In the genomic region with DNA sequence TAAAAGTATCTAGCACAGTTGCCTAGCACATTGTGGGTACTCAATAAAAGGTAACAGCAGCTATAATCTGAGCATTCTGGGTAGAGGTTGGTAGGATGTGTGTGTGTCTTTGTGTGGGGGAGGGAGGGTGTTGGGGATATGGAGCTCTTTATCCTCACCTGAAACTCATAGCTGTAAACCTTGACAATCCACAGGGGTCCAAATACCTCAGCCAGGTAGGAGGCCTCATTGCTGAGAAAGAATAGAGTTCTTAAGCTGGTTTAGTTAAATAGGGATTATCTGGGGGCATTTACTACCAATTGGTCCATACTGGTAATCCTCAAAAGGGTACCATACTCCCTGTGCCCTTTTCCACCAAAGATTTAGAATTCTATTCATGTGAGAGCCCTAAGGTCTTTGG, we compare ENCODE assay signal across 22 cellular contexts. TPM values are rescaled to one million over a fixed set of nuclear protein-coding genes. Genes with fewer than 3 reads are reported as not detected.
DNase-seq lines count a peak whose midpoint lies in the region; ATAC-seq, FAIRE-seq and TF ChIP-seq lines count a peak whose summit lies in the region.
"Had no signal": no experiment of that assay in that cellular context is flagged by ENCODE, and none has a peak within 500 bp of the region (broad histone marks: within the 10 kb centered on the region; RNA-seq: fewer than 3 reads in every experiment).

No MANE protein-coding gene starts in this region.

- H3K27me3 ChIP-seq in HUES64 (ENCODE audit: insufficient read depth, low read length), result no peaks in the 10 kb centered on the region
- no peaks in the 10 kb centered on the region for H3K27me3 ChIP-seq in K562 (ENCODE audit: control insufficient read depth in 2 of 2, insufficient read depth in 2 of 2, low read length in 2 of 2)
- H3K27me3 ChIP-seq: BLaER1 treated with 17β-estradiol and CSF1 and Interleukin-3, amounts not matched to agents 10 nM and 100 nM; SJCRH30; tibial nerve had no signal

- ATAC-seq in K562, result no peak
- no peak for ATAC-seq in GM19463 (IDR thresholded peaks at IDR 0.05; ENCODE audit: unreplicated experiment)
- ATAC-seq: stimulated activated memory B cell treated with anti-CD40 and anti-IgM and Interleukin-4, amounts not matched to agents 10 μg/mL and 1 μg/mL and 100 μg/mL, for 72 hours had no signal

- peaks cover 42% of the 10 kb centered on the region for H3K79me2 ChIP-seq in K562 (ENCODE audit: control insufficient read depth, insufficient read depth, low read length)

- no peaks in the 10 kb centered on the region for H3K9me3 ChIP-seq in HUES64 (ENCODE audit: insufficient read depth, low read depth, low read length)
- H3K9me3 ChIP-seq in K562 (replicated peaks; ENCODE audit: control insufficient read depth, insufficient read depth, low read depth, low read length), result no peaks in the 10 kb centered on the region
- H3K9me3 ChIP-seq: SJCRH30, tibial nerve had no signal

- no peak overlapping the region for H2AFZ ChIP-seq in K562 (ENCODE audit: low read depth, low read length)

- TF ChIP-seq POLR2A in K562 (conservative IDR thresholded peaks at IDR 0.05), result no peak

- intact Hi-C loops in K562 (cut with micrococcal nuclease), result no loop called here

- H3K36me3 ChIP-seq in HUES64 (ENCODE audit: insufficient read depth, low read length) (peaks cover 59% of the 10 kb centered on the region), K562 (ENCODE audit: control insufficient read depth, insufficient read depth, low read length) (peaks cover 66% of the 10 kb centered on the region)

- no peaks in the 10 kb centered on the region for H3K9me3 Mint-ChIP-seq in neural crest cell
- H3K9me3 Mint-ChIP-seq: stimulated activated memory B cell treated with anti-CD40 and anti-IgM and Interleukin-4, amounts not matched to agents 10 μg/mL and 1 μg/mL and 100 μg/mL, for 72 hours had no signal

- H3K9ac ChIP-seq in HUES64 (ENCODE audit: low read depth, low read length) (no peak overlapping the region), K562 (ENCODE audit: insufficient read depth in 1 of 2, low read depth in 2 of 2, low read length in 2 of 2) (no peak overlapping the region)

- FAIRE-seq in K562 (lab: Jason Lieb, UNC), result no peak
- FAIRE-seq: frontal cortex, GM19239 had no signal

- in situ Hi-C loops in K562 (cut with MboI), result no loop called here

- H3K9me1 ChIP-seq in K562 (ENCODE audit: control insufficient read depth, insufficient read depth, low read length), result peaks cover 17% of the 10 kb centered on the region

- no TSS peak for BruUV-seq in K562 (replicated peaks; lab: Mats Ljungman, UMichigan)

- peak overlapping the region; percentile 66; the same call in 1 of the 2 replicates for H3K27ac ChIP-seq in HUES64 (ENCODE audit: low read depth, low read length)
- no peak overlapping the region for H3K27ac ChIP-seq in K562 (ENCODE audit: extremely low read depth, low read depth, low read length)
- H3K27ac ChIP-seq: BLaER1 treated with 17β-estradiol and CSF1 and Interleukin-3, amounts not matched to agents 10 nM and 100 nM; SJCRH30 had no signal

- peak; percentile 52 for DNase-seq in NCI-H82 (lab: John Stamatoyannopoulos, UW)
- DNase-seq in NCI-H82 treated with DMSO at 0.1 percent for 48 hours (lab: John Stamatoyannopoulos, UW; ENCODE audit: unreplicated experiment), result no peak
- DNase-seq in K562 (ENCODE audit: extremely low read depth in 1 of 4, low spot score in 3 of 4), result no peak
- no peak for DNase-seq in neural crest cell (ENCODE audit: low read depth, low spot score)
- no peak for DNase-seq in NCI-H2171 (lab: John Stamatoyannopoulos, UW)
- DNase-seq in NAMALWA (ENCODE audit: low spot score), result no peak
- DNase-seq: 8988T, activated T-cell treated with anti-CD3 and anti-CD28 coated beads for 4 hours, amniotic stem cell, DMS53, OCI-M1, SJCRH30 had no signal

- H4K20me1 ChIP-seq in K562 (replicated peaks; ENCODE audit: control insufficient read depth, insufficient read depth, low read length), result peaks cover 17% of the 10 kb centered on the region; the same call in 1 of the 2 replicates

- no peak overlapping the region for H3K4me3 ChIP-seq in HUES64 (ENCODE audit: low read length)
- H3K4me3 ChIP-seq in K562, result no peak overlapping the region
- H3K4me3 ChIP-seq: BLaER1 treated with 17β-estradiol and CSF1 and Interleukin-3, amounts not matched to agents 10 nM and 100 nM; SJCRH30; tibial nerve had no signal

- CTCF ChIA-PET in K562 (lab: Yijun Ruan, JAX; ENCODE audit: low intra/inter-chr PET ratio), result no interaction called here

- H3K27me3 Mint-ChIP-seq in neural crest cell (ENCODE audit: low read depth), result no peaks in the 10 kb centered on the region
- H3K27me3 Mint-ChIP-seq: stimulated activated memory B cell treated with anti-CD40 and anti-IgM and Interleukin-4, amounts not matched to agents 10 μg/mL and 1 μg/mL and 100 μg/mL, for 72 hours had no signal

- H3K4me3 Mint-ChIP-seq in neural crest cell, result peak overlapping the region; percentile 99
- H3K4me3 Mint-ChIP-seq: stimulated activated memory B cell treated with anti-CD40 and anti-IgM and Interleukin-4, amounts not matched to agents 10 μg/mL and 1 μg/mL and 100 μg/mL, for 72 hours had no signal

- POLR2A ChIA-PET in K562 (lab: Yijun Ruan, JAX), result interaction anchor here (0.7 to 4.5 kb wide), 7 partner anchors 8 to 35 kb away, joined by 3 to 26 read pairs (median 5); partner anchors contain the start of gene MFAP1

- H3K27ac Mint-ChIP-seq in neural crest cell (ENCODE audit: unreplicated experiment), result no peak overlapping the region
- H3K27ac Mint-ChIP-seq: stimulated activated memory B cell treated with anti-CD40 and anti-IgM and Interleukin-4, amounts not matched to agents 10 μg/mL and 1 μg/mL and 100 μg/mL, for 72 hours had no signal

- TF ChIP-seq CTCF in K562 (IDR thresholded peaks at IDR 0.05 in 2 of 3, conservative IDR thresholded peaks at IDR 0.05 in 1 of 3; ENCODE audit: insufficient read depth in 2 of 3, low read depth in 1 of 3, low read length in 3 of 3) (no peak), neural crest cell (conservative IDR thresholded peaks at IDR 0.05) (no peak)

- no peak for TF ChIP-seq RAD21 in K562 (CRISPR knock-in tag; conservative IDR thresholded peaks at IDR 0.05 in 1 of 2, IDR thresholded peaks at IDR 0.05 in 1 of 2)

- peaks cover 41% of the 10 kb centered on the region for H3K4me1 ChIP-seq in HUES64 (ENCODE audit: insufficient read depth, low read length)
- peaks cover 44 to 48% of the 10 kb centered on the region in 2 experiments for H3K4me1 ChIP-seq in K562 (replicated peaks in 1 of 2; ENCODE audit: control insufficient read depth in 2 of 2, insufficient read depth in 2 of 2, low read length in 2 of 2)

- H3K4me2 ChIP-seq in K562 (ENCODE audit: insufficient read depth, low read length), result no peak overlapping the region

- peaks cover 53% of the 10 kb centered on the region for H3K4me1 Mint-ChIP-seq in neural crest cell

- TF ChIP-seq EP300 in K562 (IDR thresholded peaks at IDR 0.05; ENCODE audit: low read length), result no peak

- peaks cover 21% of the 10 kb centered on the region for H3K36me3 Mint-ChIP-seq in neural crest cell (ENCODE audit: low read depth)

RNA-seq across cellular contexts. Expression of gene SERF2, which starts 3.9 kb away (rescaled TPM):
- polyA plus RNA-seq in HUES64 (2013, experiment 1 of 2), result 576 TPM
- polyA plus RNA-seq in HUES64 (2013, experiment 2 of 2), result 606 TPM
- 218 and 403 TPM in 2 replicates for total RNA-seq in K562 (2011; cell fraction: chromatin; rRNA removed; ENCODE audit: low replicate concordance)
- 324 and 335 TPM in 2 replicates for total RNA-seq in K562 (2011; cell fraction: nucleolus; rRNA removed)
- 384 and 484 TPM in 2 replicates for total RNA-seq in K562 (2011; cell fraction: nucleoplasm; rRNA removed)
- total RNA-seq in K562 (2014; rRNA removed) (504 and 539 TPM in 2 replicates), K562 (2014; rRNA removed; fragmentation: Illumina TruSeq; extraction: Trizol) (330 and 497 TPM in 2 replicates), K562 (2015; rRNA removed; fragmentation: Illumina TruSeq; extraction: Trizol) (505 and 539 TPM in 2 replicates), K562 (2021) (867 and 903 TPM in 2 replicates), neural crest cell (578 and 599 TPM in 2 replicates)
- polyA plus RNA-seq in K562 (2011; rRNA removed) (829 and 915 TPM in 2 replicates), K562 (2014; fragmentation: Illumina TruSeq; extraction: Trizol) (1,117 and 1,415 TPM in 2 replicates), K562 (2014; fragmentation: Nextera tagmentation; extraction: Ambion mirVana) (1,000 to 10,000 TPM; 2,726 to 3,360 TPM), K562 (2014; rRNA removed) (1,025 and 1,310 TPM in 2 replicates)
- polyA plus RNA-seq in K562 (2011; cell fraction: cytosol; rRNA removed), result 1,193 and 1,426 TPM in 2 replicates
- polyA plus RNA-seq in K562 (2011; cell fraction: nucleus; rRNA removed), result 959 and 1,088 TPM in 2 replicates
- polyA plus RNA-seq in K562 (2012), result 922 and 1,325 TPM in 2 replicates
- 168 and 202 TPM in 2 replicates for polyA minus RNA-seq in K562 (2011; rRNA and poly(A)+ RNA removed)
- 213 and 218 TPM in 2 replicates for polyA minus RNA-seq in K562 (2011; cell fraction: cytosol; rRNA and poly(A)+ RNA removed)
- 104 and 170 TPM in 2 replicates for polyA minus RNA-seq in K562 (2011; cell fraction: nucleus; rRNA and poly(A)+ RNA removed)

RNA-seq across cellular contexts. Expression of gene SERINC4, which starts 4.0 kb away (rescaled TPM):
- polyA plus RNA-seq in HUES64 (2013, experiment 1 of 2), result not detected
- polyA plus RNA-seq in HUES64 (2013, experiment 2 of 2), result not detected
- total RNA-seq in K562 (2011; cell fraction: chromatin; rRNA removed; ENCODE audit: low replicate concordance), result 0.83 and 1.1 TPM in 2 replicates
- total RNA-seq in K562 (2011; cell fraction: nucleolus; rRNA removed), result 0.50 and 0.53 TPM in 2 replicates
- total RNA-seq in K562 (2011; cell fraction: nucleoplasm; rRNA removed), result 0.46 and 0.59 TPM in 2 replicates
- total RNA-seq in K562 (2014; rRNA removed), result 0.24 TPM in 1 of 2 replicates, not detected in the other
- total RNA-seq in K562 (2014; rRNA removed; fragmentation: Illumina TruSeq; extraction: Trizol), result 0.13 TPM in 1 of 2 replicates, not detected in the other
- 0.08 and 0.14 TPM in 2 replicates for total RNA-seq in K562 (2015; rRNA removed; fragmentation: Illumina TruSeq; extraction: Trizol)
- 0.16 and 0.22 TPM in 2 replicates for total RNA-seq in K562 (2021)
- polyA plus RNA-seq in K562 (2011; rRNA removed), result 0.18 TPM in 2 replicates
- 0.07 and 0.13 TPM in 2 replicates for polyA plus RNA-seq in K562 (2011; cell fraction: cytosol; rRNA removed)
- 0.14 and 0.28 TPM in 2 replicates for polyA plus RNA-seq in K562 (2011; cell fraction: nucleus; rRNA removed)
- polyA plus RNA-seq in K562 (2012), result 0.07 TPM in 1 of 2 replicates, not detected in the other
- polyA plus RNA-seq in K562 (2014; fragmentation: Illumina TruSeq; extraction: Trizol), result 0.06 and 0.18 TPM in 2 replicates
- polyA plus RNA-seq in K562 (2014; fragmentation: Nextera tagmentation; extraction: Ambion mirVana), result under 1 TPM; 0.23 to 0.48 TPM
- 0.23 and 0.86 TPM in 2 replicates for polyA plus RNA-seq in K562 (2014; rRNA removed)
- 0.18 and 0.32 TPM in 2 replicates for polyA minus RNA-seq in K562 (2011; rRNA and poly(A)+ RNA removed)
- polyA minus RNA-seq in K562 (2011; cell fraction: cytosol; rRNA and poly(A)+ RNA removed), result not detected in 2 replicates
- 0.11 and 0.27 TPM in 2 replicates for polyA minus RNA-seq in K562 (2011; cell fraction: nucleus; rRNA and poly(A)+ RNA removed)
- total RNA-seq in neural crest cell, result 0.23 and 0.35 TPM in 2 replicates
- total RNA-seq: liver, M059J, posterior vena cava, SJCRH30 had no signal

RNA-seq across cellular contexts. Expression of gene HYPK, which starts 4.4 kb away (rescaled TPM):
- 11.9 TPM for polyA plus RNA-seq in HUES64 (2013, experiment 1 of 2)
- polyA plus RNA-seq in HUES64 (2013, experiment 2 of 2), result 8.7 TPM
- total RNA-seq in K562 (2011; cell fraction: chromatin; rRNA removed; ENCODE audit: low replicate concordance), result 43.0 and 50.8 TPM in 2 replicates
- total RNA-seq in K562 (2011; cell fraction: nucleolus; rRNA removed), result 31.5 and 32.9 TPM in 2 replicates
- 41.6 and 66.5 TPM in 2 replicates for total RNA-seq in K562 (2011; cell fraction: nucleoplasm; rRNA removed)
- total RNA-seq in K562 (2014; rRNA removed) (21.1 and 40.6 TPM in 2 replicates), K562 (2014; rRNA removed; fragmentation: Illumina TruSeq; extraction: Trizol) (6.5 and 7.2 TPM in 2 replicates), K562 (2015; rRNA removed; fragmentation: Illumina TruSeq; extraction: Trizol) (6.0 and 9.0 TPM in 2 replicates), K562 (2021) (23.7 and 27.7 TPM in 2 replicates), neural crest cell (12.0 and 19.8 TPM in 2 replicates)
- polyA plus RNA-seq in K562 (2011; rRNA removed) (25.8 and 28.0 TPM in 2 replicates), K562 (2014; fragmentation: Illumina TruSeq; extraction: Trizol) (17.5 and 26.1 TPM in 2 replicates), K562 (2014; fragmentation: Nextera tagmentation; extraction: Ambion mirVana) (1 to 10 TPM; 9.6 TPM), K562 (2014; rRNA removed) (22.7 and 33.9 TPM in 2 replicates)
- polyA plus RNA-seq in K562 (2011; cell fraction: cytosol; rRNA removed), result 1.8 and 4.5 TPM in 2 replicates
- 20.3 and 23.9 TPM in 2 replicates for polyA plus RNA-seq in K562 (2011; cell fraction: nucleus; rRNA removed)
- 3.3 and 8.7 TPM in 2 replicates for polyA plus RNA-seq in K562 (2012)
- 11.6 and 13.6 TPM in 2 replicates for polyA minus RNA-seq in K562 (2011; rRNA and poly(A)+ RNA removed)
- 19.9 and 20.8 TPM in 2 replicates for polyA minus RNA-seq in K562 (2011; cell fraction: cytosol; rRNA and poly(A)+ RNA removed)
- 8.5 and 17.2 TPM in 2 replicates for polyA minus RNA-seq in K562 (2011; cell fraction: nucleus; rRNA and poly(A)+ RNA removed)

RNA-seq across cellular contexts. Expression of gene ELL3, which starts 19.2 kb away (rescaled TPM):
- polyA plus RNA-seq in HUES64 (2013, experiment 1 of 2), result 2.4 TPM
- polyA plus RNA-seq in HUES64 (2013, experiment 2 of 2), result 2.9 TPM
- total RNA-seq in K562 (2011; cell fraction: chromatin; rRNA removed; ENCODE audit: low replicate concordance), result 4.3 and 5.0 TPM in 2 replicates
- total RNA-seq in K562 (2011; cell fraction: nucleolus; rRNA removed), result 4.3 and 6.3 TPM in 2 replicates
- total RNA-seq in K562 (2011; cell fraction: nucleoplasm; rRNA removed), result 2.8 and 3.9 TPM in 2 replicates
- total RNA-seq in K562 (2014; rRNA removed), result 2.9 and 5.2 TPM in 2 replicates
- total RNA-seq in K562 (2014; rRNA removed; fragmentation: Illumina TruSeq; extraction: Trizol), result 1.9 and 2.6 TPM in 2 replicates
- 1.5 TPM in 2 replicates for total RNA-seq in K562 (2015; rRNA removed; fragmentation: Illumina TruSeq; extraction: Trizol)
- 0.80 and 1.9 TPM in 2 replicates for total RNA-seq in K562 (2021)
- polyA plus RNA-seq in K562 (2011; rRNA removed), result 0.96 and 2.6 TPM in 2 replicates
- 0.59 and 3.0 TPM in 2 replicates for polyA plus RNA-seq in K562 (2011; cell fraction: cytosol; rRNA removed)
- polyA plus RNA-seq in K562 (2011; cell fraction: nucleus; rRNA removed), result 3.2 and 5.4 TPM in 2 replicates
- 1.2 and 2.0 TPM in 2 replicates for polyA plus RNA-seq in K562 (2012)
- polyA plus RNA-seq in K562 (2014; fragmentation: Illumina TruSeq; extraction: Trizol), result 1.8 and 2.6 TPM in 2 replicates
- 1 to 10 TPM; 2.9 to 3.6 TPM for polyA plus RNA-seq in K562 (2014; fragmentation: Nextera tagmentation; extraction: Ambion mirVana)
- 3.0 and 3.9 TPM in 2 replicates for polyA plus RNA-seq in K562 (2014; rRNA removed)
- 0.87 and 3.2 TPM in 2 replicates for polyA minus RNA-seq in K562 (2011; rRNA and poly(A)+ RNA removed)
- polyA minus RNA-seq in K562 (2011; cell fraction: cytosol; rRNA and poly(A)+ RNA removed), result 1.9 TPM in 1 of 2 replicates, not detected in the other
- polyA minus RNA-seq in K562 (2011; cell fraction: nucleus; rRNA and poly(A)+ RNA removed), result 2.0 and 4.8 TPM in 2 replicates
- total RNA-seq in neural crest cell, result 1.3 and 2.7 TPM in 2 replicates
- total RNA-seq: SJCRH30 had no signal

RNA-seq across cellular contexts. Expression of gene MFAP1, which starts 28.5 kb away (rescaled TPM):
- polyA plus RNA-seq in HUES64 (2013, experiment 1 of 2), result 32.9 TPM
- polyA plus RNA-seq in HUES64 (2013, experiment 2 of 2), result 37.7 TPM
- 14.8 and 40.8 TPM in 2 replicates for total RNA-seq in K562 (2011; cell fraction: chromatin; rRNA removed; ENCODE audit: low replicate concordance)
- 11.4 and 14.7 TPM in 2 replicates for total RNA-seq in K562 (2011; cell fraction: nucleolus; rRNA removed)
- 17.6 and 18.2 TPM in 2 replicates for total RNA-seq in K562 (2011; cell fraction: nucleoplasm; rRNA removed)
- total RNA-seq in K562 (2014; rRNA removed), result 35.9 and 44.6 TPM in 2 replicates
- total RNA-seq in K562 (2014; rRNA removed; fragmentation: Illumina TruSeq; extraction: Trizol), result 64.1 and 72.5 TPM in 2 replicates
- total RNA-seq in K562 (2015; rRNA removed; fragmentation: Illumina TruSeq; extraction: Trizol), result 57.1 and 59.8 TPM in 2 replicates
- 34.3 and 37.1 TPM in 2 replicates for total RNA-seq in K562 (2021)
- polyA plus RNA-seq in K562 (2011; rRNA removed), result 25.1 and 37.4 TPM in 2 replicates
- polyA plus RNA-seq in K562 (2011; cell fraction: cytosol; rRNA removed), result 15.0 and 21.6 TPM in 2 replicates
- 10.3 and 13.6 TPM in 2 replicates for polyA plus RNA-seq in K562 (2011; cell fraction: nucleus; rRNA removed)
- polyA plus RNA-seq in K562 (2012), result 29.5 and 44.8 TPM in 2 replicates
- 57.8 and 62.8 TPM in 2 replicates for polyA plus RNA-seq in K562 (2014; fragmentation: Illumina TruSeq; extraction: Trizol)
- 10 to 100 TPM; 34.9 to 64.0 TPM for polyA plus RNA-seq in K562 (2014; fragmentation: Nextera tagmentation; extraction: Ambion mirVana)
- polyA plus RNA-seq in K562 (2014; rRNA removed), result 38.9 and 48.2 TPM in 2 replicates
- polyA minus RNA-seq in K562 (2011; rRNA and poly(A)+ RNA removed), result 58.4 and 65.1 TPM in 2 replicates
- polyA minus RNA-seq in K562 (2011; cell fraction: cytosol; rRNA and poly(A)+ RNA removed), result 11.1 and 18.8 TPM in 2 replicates
- 5.8 and 14.3 TPM in 2 replicates for polyA minus RNA-seq in K562 (2011; cell fraction: nucleus; rRNA and poly(A)+ RNA removed)
- 41.0 TPM in 2 replicates for total RNA-seq in neural crest cell
